In the genomic region with DNA sequence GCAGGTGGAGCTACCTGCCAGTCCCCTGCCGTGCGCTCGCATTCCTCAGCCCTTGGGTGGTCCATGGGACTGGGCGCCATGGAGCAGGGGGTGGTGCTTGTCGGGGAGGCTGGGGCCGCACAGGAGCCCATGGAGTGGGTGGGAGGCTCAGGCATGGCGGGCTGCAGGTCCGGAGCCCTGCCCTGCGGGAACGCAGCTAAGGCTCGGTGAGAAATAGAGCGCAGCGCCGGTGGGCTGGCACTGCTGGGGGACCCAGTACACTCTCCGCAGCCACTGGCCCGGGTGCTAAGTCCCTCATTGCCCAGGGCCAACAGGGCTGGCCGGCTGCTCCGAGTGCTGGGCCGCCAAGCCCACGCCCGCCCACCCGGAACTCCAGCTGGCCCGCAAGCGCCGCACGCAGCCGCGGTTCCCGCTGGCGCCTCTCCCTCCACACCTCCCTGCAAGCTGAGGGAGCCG, we compare ENCODE assay signal across 15 cellular contexts. TPM values are rescaled to one million over a fixed set of nuclear protein-coding genes. Genes with fewer than 3 reads are reported as not detected.
DNase-seq lines count a peak whose midpoint lies in the region; ATAC-seq and TF ChIP-seq lines count a peak whose summit lies in the region.
"Not testable (repeated sequence)": the region's sequence is repeated elsewhere in the genome, so short reads cannot be mapped to it uniquely, and the experiment has no call there.
"Had no signal": no experiment of that assay in that cellular context is flagged by ENCODE, and none has a peak within 500 bp of the region (broad histone marks: within the 10 kb centered on the region; RNA-seq: fewer than 3 reads in every experiment).

No MANE protein-coding gene starts in this region.

- not testable (repeated sequence) for H3K9me3 ChIP-seq in left lung; parathyroid adenoma (ENCODE audit: control insufficient read depth, low read length); vagina

- H3K4me3 Mint-ChIP-seq in Calu3 (ENCODE audit: low read depth, unreplicated experiment) = peak overlapping the region; percentile 51
- H3K4me3 Mint-ChIP-seq in activated CD4-positive, alpha-beta T cell treated with anti-CD3 and anti-CD28 coated beads, Interleukin-2, amount 10 ng/mL, durations not matched to agents 24 days and 14 days = peak overlapping the region; percentile 87
- peak overlapping the region; percentile 97 for H3K4me3 Mint-ChIP-seq in activated naive CD4-positive, alpha-beta T cell treated with anti-CD3 and anti-CD28 coated beads, Interleukin-2, amount 50 U/mL, for 24 hours

- not testable (repeated sequence) for H3K27me3 Mint-ChIP-seq in Calu3 (ENCODE audit: unreplicated experiment); activated CD4-positive, alpha-beta T cell treated with anti-CD3 and anti-CD28 coated beads, Interleukin-2, amount 10 ng/mL, durations not matched to agents 24 days and 14 days; activated naive CD4-positive, alpha-beta T cell treated with anti-CD3 and anti-CD28 coated beads, Interleukin-2, amount 50 U/mL, for 24 hours

- H3K27ac Mint-ChIP-seq in Calu3 (ENCODE audit: unreplicated experiment); activated naive CD4-positive, alpha-beta T cell treated with anti-CD3 and anti-CD28 coated beads, Interleukin-2, amount 50 U/mL, for 24 hours: not testable (repeated sequence)
- peak overlapping the region; percentile 95 for H3K27ac Mint-ChIP-seq in activated CD4-positive, alpha-beta T cell treated with anti-CD3 and anti-CD28 coated beads, Interleukin-2, amount 10 ng/mL, durations not matched to agents 24 days and 14 days

- H3K79me2 ChIP-seq in parathyroid adenoma = not testable (repeated sequence)

- H3K9me3 Mint-ChIP-seq in Calu3 (ENCODE audit: low read depth, unreplicated experiment); activated CD4-positive, alpha-beta T cell treated with anti-CD3 and anti-CD28 coated beads, Interleukin-2, amount 10 ng/mL, durations not matched to agents 24 days and 14 days; activated naive CD4-positive, alpha-beta T cell treated with anti-CD3 and anti-CD28 coated beads, Interleukin-2, amount 50 U/mL, for 24 hours: not testable (repeated sequence)

- H3K27ac ChIP-seq in coronary artery (peak overlapping the region; percentile 72 to 73), left lung (peak overlapping the region in 1 of 2 donors; percentile 90), vagina (peak overlapping the region; percentile 92)
- not testable (repeated sequence) for H3K27ac ChIP-seq in parathyroid adenoma

- H3K4me2 ChIP-seq in parathyroid adenoma (ENCODE audit: low read length) = not testable (repeated sequence)

- not testable (repeated sequence) for H3K27me3 ChIP-seq in left lung; parathyroid adenoma (ENCODE audit: control insufficient read depth, insufficient read depth, low read length); vagina

- H3K36me3 ChIP-seq in left lung; parathyroid adenoma (ENCODE audit: control insufficient read depth, insufficient read depth, low read length); vagina: not testable (repeated sequence)

- not testable (repeated sequence) for H3K9ac ChIP-seq in parathyroid adenoma

- BruUV-seq in Calu3 (replicated peaks; lab: Mats Ljungman, UMichigan) = not testable (repeated sequence)

- H2AFZ ChIP-seq in parathyroid adenoma = peak overlapping the region; percentile 76

- TF ChIP-seq POLR2A in vagina (IDR thresholded peaks at IDR 0.05) = not testable (repeated sequence)

- H3K4me3 ChIP-seq in coronary artery (peak overlapping the region; percentile 62), left lung (peak overlapping the region in 1 of 2 donors; percentile 22)
- H3K4me3 ChIP-seq in parathyroid adenoma (ENCODE audit: low read depth, low read length); vagina: not testable (repeated sequence)

- CTCF ChIA-PET in Calu3 (lab: Charles Lee) = not testable (repeated sequence)

- intact Hi-C loops in Calu3 (cut with micrococcal nuclease; ENCODE audit: unreplicated experiment); activated CD4-positive, alpha-beta T cell treated with anti-CD3 and anti-CD28 coated beads, Interleukin-2, amount 10 ng/mL, durations not matched to agents 24 days and 14 days (cut with micrococcal nuclease); left lung (cut with DNase I); vagina (cut with DNase I): not testable (repeated sequence)

- H3K4me1 ChIP-seq in left lung (peaks cover 15 to 66% of the 10 kb centered on the region in 2 donors), parathyroid adenoma (peaks cover 12% of the 10 kb centered on the region), vagina (peaks cover 51% of the 10 kb centered on the region)

- ATAC-seq in left lung; stimulated activated naive CD8-positive, alpha-beta T cell treated with anti-CD3 and anti-CD28 coated beads, Interleukin-15, Interleukin-2, amounts not matched to agents 100 U/mL and 50 U/mL, for 24 hours: not testable (repeated sequence)

- peaks cover 16% of the 10 kb centered on the region for H3K36me3 Mint-ChIP-seq in Calu3 (ENCODE audit: insufficient read depth, unreplicated experiment)
- H3K36me3 Mint-ChIP-seq in activated CD4-positive, alpha-beta T cell treated with anti-CD3 and anti-CD28 coated beads, Interleukin-2, amount 10 ng/mL, durations not matched to agents 24 days and 14 days (ENCODE audit: low read depth) = peaks cover 30% of the 10 kb centered on the region
- H3K36me3 Mint-ChIP-seq in activated naive CD4-positive, alpha-beta T cell treated with anti-CD3 and anti-CD28 coated beads, Interleukin-2, amount 50 U/mL, for 24 hours = peaks cover 19% of the 10 kb centered on the region

- TF ChIP-seq CTCF in Calu3 (IDR thresholded peaks at IDR 0.05; ENCODE audit: unreplicated experiment); coronary artery (IDR thresholded peaks at IDR 0.05); left lung (IDR thresholded peaks at IDR 0.05); parathyroid adenoma (IDR thresholded peaks at IDR 0.05); vagina (IDR thresholded peaks at IDR 0.05): not testable (repeated sequence)

- H3K4me1 Mint-ChIP-seq in Calu3 (ENCODE audit: low read depth, unreplicated experiment) = peaks cover 22% of the 10 kb centered on the region
- peaks cover 48% of the 10 kb centered on the region for H3K4me1 Mint-ChIP-seq in activated CD4-positive, alpha-beta T cell treated with anti-CD3 and anti-CD28 coated beads, Interleukin-2, amount 10 ng/mL, durations not matched to agents 24 days and 14 days
- peaks cover 40% of the 10 kb centered on the region for H3K4me1 Mint-ChIP-seq in activated naive CD4-positive, alpha-beta T cell treated with anti-CD3 and anti-CD28 coated beads, Interleukin-2, amount 50 U/mL, for 24 hours

- not testable (repeated sequence) for DNase-seq in Calu3; activated CD4-positive, alpha-beta T cell treated with anti-CD3 and anti-CD28 coated beads, Interleukin-2, amount 10 ng/mL, durations not matched to agents 24 days and 14 days; coronary artery (ENCODE audit: low spot score); vagina (ENCODE audit: extremely low spot score in 2 of 2)
- DNase-seq in left lung = peak; percentile 32 to 67
- peak; percentile 8 for DNase-seq in stimulated activated naive CD8-positive, alpha-beta T cell treated with anti-CD3 and anti-CD28 coated beads, Interleukin-15, Interleukin-2, amounts not matched to agents 100 U/mL and 50 U/mL, for 24 hours

RNA-seq across cellular contexts. Expression of a gene that starts 2.1 kb away (rescaled TPM):
- 29.7 and 37.8 TPM in 2 replicates for total RNA-seq in Calu3 (2022)
- 168 and 169 TPM in 2 replicates for total RNA-seq in activated CD4-positive, alpha-beta T cell treated with anti-CD3 and anti-CD28 coated beads, Interleukin-2, amount 10 ng/mL, durations not matched to agents 24 days and 14 days
- total RNA-seq in left lung = 10 to 100 TPM; 36.3 to 67.2 TPM
- 59.4 TPM for total RNA-seq in vagina
- total RNA-seq: OCI-LY7 had no signal

RNA-seq across cellular contexts. Expression of a gene that starts 47.8 kb away (rescaled TPM):
- total RNA-seq in Calu3 (2022) (0.19 and 0.24 TPM in 2 replicates), left lung (under 1 TPM in 1 of 2 donors, not detected in 1; 0.09 TPM), vagina (not detected)
- total RNA-seq in activated CD4-positive, alpha-beta T cell treated with anti-CD3 and anti-CD28 coated beads, Interleukin-2, amount 10 ng/mL, durations not matched to agents 24 days and 14 days = not detected in 2 replicates
- total RNA-seq: cardiac muscle cell, dermis microvascular lymphatic vessel endothelial cell, HT-29, kidney epithelial cell, myocyte, OCI-LY7, omental fat pad had no signal
